14 cellular contexts compared by ENCODE assay signal in the genomic region with DNA sequence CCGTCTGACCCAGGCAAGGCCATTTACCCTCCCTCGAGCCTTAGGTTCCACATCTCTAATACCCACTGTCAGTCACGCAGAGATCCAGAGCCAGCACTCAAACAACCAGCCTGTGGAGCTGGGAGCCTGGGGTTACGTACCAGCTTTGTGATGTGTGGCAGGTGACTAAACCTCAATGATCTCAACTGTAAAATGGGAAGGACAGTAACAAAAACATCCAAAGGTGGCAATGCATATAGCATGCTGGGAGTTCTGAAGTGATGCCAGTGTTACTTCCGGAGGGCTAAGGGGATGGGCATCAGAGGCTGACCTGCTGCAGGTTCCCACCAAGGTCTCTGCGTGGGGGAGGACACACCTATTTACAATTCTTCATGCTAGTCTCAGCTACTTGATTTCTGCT. TPM values are rescaled to one million over a fixed set of nuclear protein-coding genes. Genes with fewer than 3 reads are reported as not detected.
DNase-seq lines count a peak whose midpoint lies in the region; ATAC-seq, FAIRE-seq and TF ChIP-seq lines count a peak whose summit lies in the region.
"Had no signal": no experiment of that assay in that cellular context is flagged by ENCODE, and none has a peak within 500 bp of the region (broad histone marks: within the 10 kb centered on the region; RNA-seq: fewer than 3 reads in every experiment).

No MANE protein-coding gene starts in this region.

- CTCF ChIA-PET in HepG2 (lab: Yijun Ruan, JAX; ENCODE audit: low intra/inter-chr PET ratio, low total read pairs) = no interaction called here

- FAIRE-seq in HepG2 (lab: Jason Lieb, UNC) = no peak
- FAIRE-seq: A204.1, GM12891, H54 had no signal

- TF ChIP-seq EP300 in HepG2 (IDR thresholded peaks at IDR 0.05; ENCODE audit: low read depth in 2 of 2, low read length in 2 of 2) (no peak), HepG2 (CRISPR knock-in tag; IDR thresholded peaks at IDR 0.05; ENCODE audit: borderline replicate concordance) (no peak)

- H3K4me3 ChIP-seq in HepG2 (replicated peaks in 1 of 3; ENCODE audit: insufficient read depth in 1 of 3, low read depth in 2 of 3, low read length in 3 of 3) = no peak overlapping the region
- no peak overlapping the region for H3K4me3 ChIP-seq in right lobe of liver
- no peak overlapping the region for H3K4me3 ChIP-seq in WERI-Rb-1 (ENCODE audit: low read depth, low read length)
- H3K4me3 ChIP-seq in neutrophil (ENCODE audit: low read depth in 1 of 2, low read length in 1 of 2) = no peak overlapping the region
- H3K4me3 ChIP-seq in left ventricle myocardium inferior = no peak overlapping the region
- H3K4me3 ChIP-seq: GM23248 had no signal

- no peak overlapping the region for H3K4me2 ChIP-seq in HepG2 (ENCODE audit: low read depth, low read length)

- H3K27me3 ChIP-seq in HepG2 (ENCODE audit: control insufficient read depth in 1 of 2, insufficient read depth in 2 of 2, low read length in 2 of 2) = no peaks in the 10 kb centered on the region
- no peaks in the 10 kb centered on the region for H3K27me3 ChIP-seq in right lobe of liver
- no peaks in the 10 kb centered on the region for H3K27me3 ChIP-seq in WERI-Rb-1 (ENCODE audit: insufficient read depth, low read depth, severe bottlenecking)
- H3K27me3 ChIP-seq in neutrophil = no peaks in the 10 kb centered on the region
- H3K27me3 ChIP-seq in left ventricle myocardium inferior (ENCODE audit: low read depth) = no peaks in the 10 kb centered on the region

- TF ChIP-seq RAD21 in HepG2 (CRISPR knock-in tag; IDR thresholded peaks at IDR 0.05) = no peak

- DNase-seq in HepG2 (ENCODE audit: low spot score) (no peak), right lobe of liver (no peak), WERI-Rb-1 (peak; percentile 3), T-helper 9 cell (no peak), left ventricle myocardium inferior (no peak), SW480 (ENCODE audit: low spot score) (no peak)
- DNase-seq: C1 segment of cervical spinal cord; CD4-positive, alpha-beta memory T cell; DMS79; GM23248 had no signal

- no peak for ATAC-seq in HepG2
- no peak for ATAC-seq in right lobe of liver

- WGBS in HepG2 (ENCODE audit: low lambda C conversion rate) = 97% methylated on average over 6 of the region's 6 CpGs
- 93% methylated on average over 3 of the region's 6 CpGs for WGBS in right lobe of liver (ENCODE audit: insufficient coverage, low coverage, low lambda C conversion rate, missing lambda C conversion rate)

- in situ Hi-C loops in HepG2 (cut with HindIII; ENCODE audit: extremely low pct_ligation_motif_present, low pct_unique_long_range_greater_than_20kb) = no loop called here

- TF ChIP-seq CTCF in HepG2 (CRISPR knock-in tag; IDR thresholded peaks at IDR 0.05) (no peak), right lobe of liver (IDR thresholded peaks at IDR 0.05) (no peak), WERI-Rb-1 (IDR thresholded peaks at IDR 0.05; ENCODE audit: low read depth, low read length) (no peak), neutrophil (IDR thresholded peaks at IDR 0.05) (no peak), left ventricle myocardium inferior (IDR thresholded peaks at IDR 0.05; ENCODE audit: borderline replicate concordance) (no peak)

- H3K27ac ChIP-seq in HepG2 (ENCODE audit: extremely low read length, insufficient read depth, low read length) = no peak overlapping the region
- H3K27ac ChIP-seq in right lobe of liver = no peak overlapping the region
- no peak overlapping the region for H3K27ac ChIP-seq in WERI-Rb-1
- H3K27ac ChIP-seq in neutrophil = peak overlapping the region; percentile 83
- H3K27ac ChIP-seq in left ventricle myocardium inferior (replicated peaks) = no peak overlapping the region
- H3K27ac ChIP-seq: GM23248 had no signal

- H2AFZ ChIP-seq in HepG2 (ENCODE audit: low read length) = no peak overlapping the region
- H2AFZ ChIP-seq: GM23248 had no signal

- H3K36me3 ChIP-seq in HepG2 (replicated peaks in 1 of 2; ENCODE audit: control insufficient read depth in 1 of 2, insufficient read depth in 2 of 2, low read length in 2 of 2) (peaks cover 15 to 57% of the 10 kb centered on the region in 2 experiments), right lobe of liver (peaks cover 0 to 65% (median 36%) of the 10 kb centered on the region in 4 donors), WERI-Rb-1 (peaks cover 82% of the 10 kb centered on the region), neutrophil (peaks cover 11% of the 10 kb centered on the region), left ventricle myocardium inferior (peaks cover 62% of the 10 kb centered on the region)

- no peaks in the 10 kb centered on the region for H3K9me3 ChIP-seq in HepG2 (ENCODE audit: low read length)
- no peaks in the 10 kb centered on the region for H3K9me3 ChIP-seq in right lobe of liver
- H3K9me3 ChIP-seq in WERI-Rb-1 (ENCODE audit: severe bottlenecking) = no peaks in the 10 kb centered on the region
- no peaks in the 10 kb centered on the region for H3K9me3 ChIP-seq in neutrophil
- no peaks in the 10 kb centered on the region for H3K9me3 ChIP-seq in left ventricle myocardium inferior (replicated peaks)

- TF ChIP-seq POLR2A in HepG2 (IDR thresholded peaks at IDR 0.05; ENCODE audit: insufficient read depth in 1 of 2, low read depth in 2 of 2, low read length in 2 of 2) (no peak), right lobe of liver (IDR thresholded peaks at IDR 0.05) (no peak)

- peaks cover 33% of the 10 kb centered on the region for H4K20me1 ChIP-seq in HepG2 (ENCODE audit: insufficient read depth, low read length)

- no TSS peak for BruUV-seq in HepG2 (replicated peaks; lab: Mats Ljungman, UMichigan)

- POLR2A ChIA-PET in HepG2 (lab: Yijun Ruan, JAX) = interaction anchor here (1.4 kb wide), 1 partner anchor 19 kb away, joined by 6 read pairs; a partner anchor contains a TSS

- H3K9ac ChIP-seq in HepG2 (ENCODE audit: insufficient read depth, low read depth, low read length) = no peak overlapping the region
- H3K9ac ChIP-seq: GM23248 had no signal

- H3K4me1 ChIP-seq in HepG2 (ENCODE audit: insufficient read depth, low read length) (peaks cover 25% of the 10 kb centered on the region), right lobe of liver (peaks cover 0 to 10% (median 5%) of the 10 kb centered on the region in 4 donors), neutrophil (ENCODE audit: control insufficient read depth in 1 of 2, insufficient read depth in 1 of 2, low read depth in 1 of 2, low read length in 1 of 2) (peaks cover 64 to 65% of the 10 kb centered on the region in 2 experiments), left ventricle myocardium inferior (peaks cover 33% of the 10 kb centered on the region)

- H3K79me2 ChIP-seq in HepG2 (ENCODE audit: insufficient read depth, low read length) = peaks cover 35% of the 10 kb centered on the region

- intact Hi-C loops in HepG2 (cut with micrococcal nuclease; ENCODE audit: unreplicated experiment) = no loop called here
- intact Hi-C loops in right lobe of liver (cut with DNase I) = no loop called here
- intact Hi-C loops in left ventricle myocardium inferior (cut with micrococcal nuclease) = no loop called here

RNA-seq across cellular contexts. Expression of a gene that starts 6.0 kb away (rescaled TPM):
- total RNA-seq in HepG2 (2016; rRNA removed; fragmentation: Illumina TruSeq; extraction: Trizol) = 141 and 213 TPM in 2 replicates
- 24.3 and 28.6 TPM in 2 replicates for total RNA-seq in HepG2 (2016; cell fraction: cytosol; rRNA removed; fragmentation: Illumina TruSeq; extraction: Trizol; ENCODE audit: low read depth)
- total RNA-seq in HepG2 (2016; cell fraction: insoluble cytoplasmic fraction; rRNA removed; fragmentation: Illumina TruSeq; extraction: Trizol) = 139 and 219 TPM in 2 replicates
- total RNA-seq in HepG2 (2016; cell fraction: membrane; rRNA removed; fragmentation: Illumina TruSeq; extraction: Trizol) = 37.5 and 43.6 TPM in 2 replicates
- total RNA-seq in HepG2 (2016; cell fraction: nucleus; rRNA removed; fragmentation: Illumina TruSeq; extraction: Trizol) = 48.8 and 49.5 TPM in 2 replicates
- 27.2 and 32.3 TPM in 2 replicates for polyA plus RNA-seq in HepG2 (2011; rRNA removed)
- polyA plus RNA-seq in HepG2 (2011; cell fraction: cytosol; rRNA removed) = 30.3 and 39.4 TPM in 2 replicates
- polyA plus RNA-seq in HepG2 (2011; cell fraction: nucleus; rRNA removed) = 12.6 and 17.4 TPM in 2 replicates
- polyA plus RNA-seq in HepG2 (2012) = 52.6 and 70.0 TPM in 2 replicates
- 28.9 and 31.1 TPM in 2 replicates for polyA plus RNA-seq in HepG2 (2016; cell fraction: cytosol; fragmentation: Illumina TruSeq; extraction: Trizol; ENCODE audit: low read depth)
- 220 and 231 TPM in 2 replicates for polyA plus RNA-seq in HepG2 (2016; cell fraction: insoluble cytoplasmic fraction; fragmentation: Illumina TruSeq; extraction: Trizol; ENCODE audit: low read depth)
- 28.9 and 29.2 TPM in 2 replicates for polyA plus RNA-seq in HepG2 (2016; cell fraction: membrane; fragmentation: Illumina TruSeq; extraction: Trizol; ENCODE audit: low read depth)
- polyA plus RNA-seq in HepG2 (2016; cell fraction: nucleus; fragmentation: Illumina TruSeq; extraction: Trizol; ENCODE audit: insufficient read depth, low read depth) = 73.7 and 88.9 TPM in 2 replicates
- 23.2 and 27.5 TPM in 2 replicates for polyA minus RNA-seq in HepG2 (2011; rRNA and poly(A)+ RNA removed; ENCODE audit: low replicate concordance)
- polyA minus RNA-seq in HepG2 (2011; cell fraction: cytosol; rRNA and poly(A)+ RNA removed) = 19.1 and 25.1 TPM in 2 replicates
- polyA minus RNA-seq in HepG2 (2011; cell fraction: nucleus; rRNA and poly(A)+ RNA removed) = 36.8 and 50.7 TPM in 2 replicates
- total RNA-seq in right lobe of liver = 10 to 100 TPM; 30.0 to 49.2 (median 45.3) TPM
- 58.2 TPM for total RNA-seq in left ventricle myocardium inferior

RNA-seq across cellular contexts. Expression of a gene that starts 18.6 kb away (rescaled TPM):
- total RNA-seq in HepG2 (2016; rRNA removed; fragmentation: Illumina TruSeq; extraction: Trizol) (8.6 and 8.9 TPM in 2 replicates), right lobe of liver (10 to 100 TPM; 12.1 to 16.3 (median 14.0) TPM), left ventricle myocardium inferior (33.7 TPM)
- total RNA-seq in HepG2 (2016; cell fraction: cytosol; rRNA removed; fragmentation: Illumina TruSeq; extraction: Trizol; ENCODE audit: low read depth) = 2.2 and 3.1 TPM in 2 replicates
- 7.2 and 8.0 TPM in 2 replicates for total RNA-seq in HepG2 (2016; cell fraction: insoluble cytoplasmic fraction; rRNA removed; fragmentation: Illumina TruSeq; extraction: Trizol)
- total RNA-seq in HepG2 (2016; cell fraction: membrane; rRNA removed; fragmentation: Illumina TruSeq; extraction: Trizol) = 11.2 and 13.1 TPM in 2 replicates
- total RNA-seq in HepG2 (2016; cell fraction: nucleus; rRNA removed; fragmentation: Illumina TruSeq; extraction: Trizol) = 5.6 and 5.9 TPM in 2 replicates
- 4.6 and 5.1 TPM in 2 replicates for polyA plus RNA-seq in HepG2 (2011; rRNA removed)
- polyA plus RNA-seq in HepG2 (2011; cell fraction: cytosol; rRNA removed) = 5.0 and 5.2 TPM in 2 replicates
- 5.8 and 6.6 TPM in 2 replicates for polyA plus RNA-seq in HepG2 (2011; cell fraction: nucleus; rRNA removed)
- 8.0 and 9.4 TPM in 2 replicates for polyA plus RNA-seq in HepG2 (2012)
- polyA plus RNA-seq in HepG2 (2016; cell fraction: cytosol; fragmentation: Illumina TruSeq; extraction: Trizol; ENCODE audit: low read depth) = 2.2 and 2.7 TPM in 2 replicates
- 10.4 and 13.0 TPM in 2 replicates for polyA plus RNA-seq in HepG2 (2016; cell fraction: insoluble cytoplasmic fraction; fragmentation: Illumina TruSeq; extraction: Trizol; ENCODE audit: low read depth)
- 8.6 and 9.7 TPM in 2 replicates for polyA plus RNA-seq in HepG2 (2016; cell fraction: membrane; fragmentation: Illumina TruSeq; extraction: Trizol; ENCODE audit: low read depth)
- 10.6 and 12.8 TPM in 2 replicates for polyA plus RNA-seq in HepG2 (2016; cell fraction: nucleus; fragmentation: Illumina TruSeq; extraction: Trizol; ENCODE audit: insufficient read depth, low read depth)
- polyA minus RNA-seq in HepG2 (2011; rRNA and poly(A)+ RNA removed; ENCODE audit: low replicate concordance) = 6.9 and 14.2 TPM in 2 replicates
- 3.9 and 5.1 TPM in 2 replicates for polyA minus RNA-seq in HepG2 (2011; cell fraction: cytosol; rRNA and poly(A)+ RNA removed)
- polyA minus RNA-seq in HepG2 (2011; cell fraction: nucleus; rRNA and poly(A)+ RNA removed) = 5.9 and 6.6 TPM in 2 replicates
